In genomic region chr3:62036726-62037125, GRCh38 we compare ENCODE assay signal across 20 cellular contexts.
"Had no signal": no experiment of that assay in that cellular context is flagged by ENCODE, and none has a peak within 500 bp of the region (broad histone marks: within the 10 kb centered on the region; RNA-seq: fewer than 3 reads in every experiment).

No MANE protein-coding gene starts in this region.

- H3K9me3 ChIP-seq: heart left ventricle, left ventricle myocardium inferior, lower lobe of right lung, prostate gland, right lobe of liver, stomach, thoracic aorta, transverse colon had no signal

- H3K27me3 Mint-ChIP-seq: memory B cell; naive B cell; stimulated activated naive B cell treated with anti-CD40 and anti-IgM and Interleukin-4, amounts not matched to agents 10 μg/mL and 1 μg/mL and 100 μg/mL, for 72 hours had no signal

- H3K36me3 Mint-ChIP-seq: memory B cell; naive B cell; stimulated activated naive B cell treated with anti-CD40 and anti-IgM and Interleukin-4, amounts not matched to agents 10 μg/mL and 1 μg/mL and 100 μg/mL, for 72 hours had no signal

- H3K9ac ChIP-seq: parathyroid adenoma had no signal

- H3K36me3 ChIP-seq: heart left ventricle, left ventricle myocardium inferior, lower lobe of right lung, prostate gland, right lobe of liver, stomach, thoracic aorta, transverse colon had no signal

- H3K27ac Mint-ChIP-seq: endodermal cell; memory B cell; stimulated activated naive B cell treated with anti-CD40 and anti-IgM and Interleukin-4, amounts not matched to agents 10 μg/mL and 1 μg/mL and 100 μg/mL, for 72 hours had no signal

- H3K4me1 ChIP-seq: lower lobe of right lung, prostate gland, right lobe of liver, stomach, transverse colon had no signal

- H3K4me3 ChIP-seq: coronary artery, heart left ventricle, left ventricle myocardium inferior, lower lobe of right lung, prostate gland, right lobe of liver, stomach, thoracic aorta, transverse colon had no signal

- H3K27ac ChIP-seq: coronary artery, heart left ventricle, left ventricle myocardium inferior, lower lobe of right lung, parathyroid adenoma, prostate gland, right lobe of liver, stomach, thoracic aorta, transverse colon had no signal

- ATAC-seq: heart left ventricle; left cardiac atrium; lower lobe of right lung; right lobe of liver; stimulated activated naive B cell treated with anti-CD40 and anti-IgM and Interleukin-4, amounts not matched to agents 10 μg/mL and 1 μg/mL and 100 μg/mL, for 72 hours had no signal

- H3K4me3 Mint-ChIP-seq: endodermal cell; memory B cell; naive B cell; nephron; stimulated activated naive B cell treated with anti-CD40 and anti-IgM and Interleukin-4, amounts not matched to agents 10 μg/mL and 1 μg/mL and 100 μg/mL, for 72 hours had no signal

- H3K9me3 Mint-ChIP-seq: endodermal cell; memory B cell; nephron; stimulated activated naive B cell treated with anti-CD40 and anti-IgM and Interleukin-4, amounts not matched to agents 10 μg/mL and 1 μg/mL and 100 μg/mL, for 72 hours had no signal

- H3K4me1 Mint-ChIP-seq: memory B cell; naive B cell; stimulated activated naive B cell treated with anti-CD40 and anti-IgM and Interleukin-4, amounts not matched to agents 10 μg/mL and 1 μg/mL and 100 μg/mL, for 72 hours had no signal

- H3K27me3 ChIP-seq: heart left ventricle, right lobe of liver, stomach, transverse colon had no signal

- DNase-seq: effector CD4-positive, alpha-beta T cell; endodermal cell; heart left ventricle; left cardiac atrium; left ventricle myocardium inferior; lower lobe of right lung; naive B cell; right lobe of liver; stimulated activated CD4-positive, alpha-beta T cell treated with anti-CD3 and anti-CD28 coated beads, Interleukin-2, amount 100 ng/mL, for 24 hours; stimulated activated CD4-positive, alpha-beta T cell treated with anti-CD3 and anti-CD28 coated beads, Interleukin-4, amount 100 ng/mL, for 4 hours; stimulated activated naive B cell treated with anti-CD40 and anti-IgM and Interleukin-4, amounts not matched to agents 10 μg/mL and 1 μg/mL and 100 μg/mL, for 72 hours; stomach; substantia nigra; transverse colon had no signal

- H2AFZ ChIP-seq: parathyroid adenoma had no signal
